8 cellular contexts compared by ENCODE assay signal in genomic region chr3:150544726-150545125, GRCh38. TPM values are rescaled to one million over a fixed set of nuclear protein-coding genes. Genes with fewer than 3 reads are reported as not detected.
DNase-seq lines count a peak whose midpoint lies in the region; ATAC-seq and TF ChIP-seq lines count a peak whose summit lies in the region.

No MANE protein-coding gene starts in this region.

- peak overlapping the region; percentile 66 to 100 (median 96) for H3K4me3 Mint-ChIP-seq in CD8-positive, alpha-beta memory T cell
- H3K4me3 Mint-ChIP-seq in dendritic cell treated with granulocyte-macrophage colony-stimulating factor and Interleukin-4, amounts not matched to agents 40 ng/mL and 50 ng/mL, for 4 days = peak overlapping the region; percentile 63

- TF ChIP-seq CTCF in neutrophil (IDR thresholded peaks at IDR 0.05) = no peak

- H3K27ac ChIP-seq in CD8-positive, alpha-beta memory T cell (ENCODE audit: low read depth, low read length) = no peak overlapping the region
- peak overlapping the region; percentile 95 for H3K27ac ChIP-seq in neutrophil

- H3K36me3 ChIP-seq in CD8-positive, alpha-beta memory T cell (ENCODE audit: insufficient read depth, low read length) = peaks cover 9% of the 10 kb centered on the region
- H3K36me3 ChIP-seq in neutrophil = peaks cover 16% of the 10 kb centered on the region

- H3K27me3 ChIP-seq in CD8-positive, alpha-beta memory T cell (ENCODE audit: insufficient read depth, low read length, poor library complexity, severe bottlenecking) = no peaks in the 10 kb centered on the region
- no peaks in the 10 kb centered on the region for H3K27me3 ChIP-seq in neutrophil

- no peaks in the 10 kb centered on the region for H3K9me3 ChIP-seq in CD8-positive, alpha-beta memory T cell (ENCODE audit: low read length)
- no peaks in the 10 kb centered on the region for H3K9me3 ChIP-seq in neutrophil

- peak overlapping the region; percentile 56 to 99 (median 98) for H3K27ac Mint-ChIP-seq in CD8-positive, alpha-beta memory T cell
- H3K27ac Mint-ChIP-seq in dendritic cell treated with granulocyte-macrophage colony-stimulating factor and Interleukin-4, amounts not matched to agents 40 ng/mL and 50 ng/mL, for 4 days = peak overlapping the region; percentile 99

- intact Hi-C loops in dendritic cell treated with granulocyte-macrophage colony-stimulating factor and Interleukin-4, amounts not matched to agents 40 ng/mL and 50 ng/mL, for 4 days (cut with micrococcal nuclease) = loop anchor here (5.0 kb wide), 1 partner anchor 158 kb away; the partner anchor contains the start of gene ERICH6

- ATAC-seq in left lobe of liver (no peak), HG03095 (IDR thresholded peaks at IDR 0.05; ENCODE audit: unreplicated experiment) (no peak), HG02588 (IDR thresholded peaks at IDR 0.05; ENCODE audit: unreplicated experiment) (no peak)

- no peak for DNase-seq in CD8-positive, alpha-beta memory T cell
- peak; percentile 8 for DNase-seq in NCI-H1105 (lab: John Stamatoyannopoulos, UW)
- DNase-seq in left lobe of liver (ENCODE audit: low spot score) = no peak
- no peak for DNase-seq in stimulated activated CD4-positive, alpha-beta T cell treated with anti-CD3 and anti-CD28 coated beads, Interleukin-2, amount 100 ng/mL, for 24 hours

- H3K4me1 ChIP-seq in CD8-positive, alpha-beta memory T cell (ENCODE audit: insufficient read depth, low read length) = peaks cover 39% of the 10 kb centered on the region
- peaks cover 39 to 44% of the 10 kb centered on the region in 2 experiments for H3K4me1 ChIP-seq in neutrophil (ENCODE audit: control insufficient read depth in 1 of 2, insufficient read depth in 1 of 2, low read depth in 1 of 2, low read length in 1 of 2)

- CTCF ChIA-PET in CD8-positive, alpha-beta memory T cell (lab: Charles Lee) = interaction anchor here (0.8 to 1.2 kb wide), 3 partner anchors 17 to 136 kb away, joined by 3 to 5 read pairs (median 4); partner anchors contain the start of genes SELENOT and TSC22D2

- H3K4me3 ChIP-seq in CD8-positive, alpha-beta memory T cell (ENCODE audit: low read length) = peak overlapping the region; percentile 81
- peak overlapping the region; percentile 78 to 80 for H3K4me3 ChIP-seq in neutrophil (ENCODE audit: low read depth in 1 of 2, low read length in 1 of 2)

- H3K9me3 Mint-ChIP-seq in CD8-positive, alpha-beta memory T cell = no peaks in the 10 kb centered on the region
- no peaks in the 10 kb centered on the region for H3K9me3 Mint-ChIP-seq in dendritic cell treated with granulocyte-macrophage colony-stimulating factor and Interleukin-4, amounts not matched to agents 40 ng/mL and 50 ng/mL, for 4 days

- peaks cover 0 to 49% (median 7%) of the 10 kb centered on the region in 3 donors for H3K36me3 Mint-ChIP-seq in CD8-positive, alpha-beta memory T cell
- peaks cover 62% of the 10 kb centered on the region for H3K36me3 Mint-ChIP-seq in dendritic cell treated with granulocyte-macrophage colony-stimulating factor and Interleukin-4, amounts not matched to agents 40 ng/mL and 50 ng/mL, for 4 days (ENCODE audit: low read depth)

- H3K27me3 Mint-ChIP-seq in CD8-positive, alpha-beta memory T cell = no peaks in the 10 kb centered on the region
- no peaks in the 10 kb centered on the region for H3K27me3 Mint-ChIP-seq in dendritic cell treated with granulocyte-macrophage colony-stimulating factor and Interleukin-4, amounts not matched to agents 40 ng/mL and 50 ng/mL, for 4 days

- H3K4me1 Mint-ChIP-seq in CD8-positive, alpha-beta memory T cell = peaks cover 58 to 76% (median 75%) of the 10 kb centered on the region in 3 donors
- peaks cover 34% of the 10 kb centered on the region for H3K4me1 Mint-ChIP-seq in dendritic cell treated with granulocyte-macrophage colony-stimulating factor and Interleukin-4, amounts not matched to agents 40 ng/mL and 50 ng/mL, for 4 days (ENCODE audit: low read depth)

- POLR2A ChIA-PET in CD8-positive, alpha-beta memory T cell (lab: Charles Lee) = interaction anchor here (0.6 to 3.8 kb wide), 5 partner anchors 58 to 218 kb away, joined by 3 to 65 read pairs (median 35); partner anchors contain the start of genes SELENOT, SIAH2 and TSC22D2

RNA-seq across cellular contexts. Expression of gene SERP1, which starts 1.6 kb away (rescaled TPM):
- 100 to 1,000 TPM; 127 to 135 TPM for total RNA-seq in CD8-positive, alpha-beta memory T cell
- polyA plus RNA-seq in CD8-positive, alpha-beta memory T cell = 156 TPM
- 120 TPM for total RNA-seq in left lobe of liver

RNA-seq across cellular contexts. Expression of gene EIF2A, which starts 1.9 kb away (rescaled TPM):
- 100 to 1,000 TPM; 128 to 131 TPM for total RNA-seq in CD8-positive, alpha-beta memory T cell
- 41.5 TPM for polyA plus RNA-seq in CD8-positive, alpha-beta memory T cell
- total RNA-seq in left lobe of liver = 30.0 TPM

RNA-seq across cellular contexts. Expression of gene SELENOT, which starts 58.4 kb away (rescaled TPM):
- 100 to 1,000 TPM; 158 to 162 TPM for total RNA-seq in CD8-positive, alpha-beta memory T cell
- 311 TPM for polyA plus RNA-seq in CD8-positive, alpha-beta memory T cell
- total RNA-seq in left lobe of liver = 42.5 TPM
